Comparison of ENCODE assay signal across 33 cellular contexts in the genomic region with DNA sequence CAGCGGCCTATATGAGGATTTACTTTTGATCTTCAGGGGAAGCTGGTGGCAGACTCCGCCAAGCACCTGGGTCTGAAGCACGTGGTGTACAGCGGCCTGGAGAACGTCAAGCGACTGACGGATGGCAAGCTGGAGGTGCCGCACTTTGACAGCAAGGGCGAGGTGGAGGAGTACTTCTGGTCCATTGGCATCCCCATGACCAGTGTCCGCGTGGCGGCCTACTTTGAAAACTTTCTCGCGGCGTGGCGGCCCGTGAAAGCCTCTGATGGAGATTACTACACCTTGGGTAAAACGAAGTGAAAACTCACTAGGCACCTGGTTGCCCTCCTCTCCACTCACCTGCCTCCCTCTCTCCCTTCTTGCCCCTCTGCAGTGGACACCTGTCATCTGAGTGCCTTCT.
"Had no signal": no experiment of that assay in that cellular context is flagged by ENCODE, and none has a peak within 500 bp of the region (broad histone marks: within the 10 kb centered on the region; RNA-seq: fewer than 3 reads in every experiment).

No MANE protein-coding gene starts in this region.

- H3K27me3 ChIP-seq: MG63, SJCRH30 had no signal

- H3K4me2 ChIP-seq: PC-9 had no signal

- H3K4me1 ChIP-seq: SJCRH30 had no signal

- H3K27ac Mint-ChIP-seq: T-cell had no signal

- FAIRE-seq: RCC 7860 had no signal

- H3K4me3 Mint-ChIP-seq: T-cell had no signal

- H3K4me1 Mint-ChIP-seq: T-cell had no signal

- H3K9me3 ChIP-seq: MG63, SJCRH30 had no signal

- ATAC-seq: Panc1, Right ventricle myocardium inferior, SK-N-SH treated with all-trans-retinoic acid at 6 μM for 48 hours, T-cell had no signal

- H3K36me3 ChIP-seq: MG63, SJCRH30 had no signal

- H2AFZ ChIP-seq: PC-9 had no signal

- H3K27me3 Mint-ChIP-seq: T-cell had no signal

- H3K9me3 Mint-ChIP-seq: T-cell had no signal

- H3K27ac ChIP-seq: PC-9, RWPE1, SJCRH30, SK-N-MC had no signal

- H3K36me3 Mint-ChIP-seq: T-cell had no signal

- DNase-seq: Kasumi-1, MG63, NCI-H1048, NCI-H1092 treated with DMSO at 0.1 percent for 48 hours, NCI-H1105 treated with DMSO at 0.1 percent for 48 hours, NCI-H1417, NCI-H1436, NCI-H146, NCI-H1694, NCI-H187, NCI-H1930, NCI-H2029 treated with DMSO at 0.1 percent for 48 hours, NCI-H2081 treated with DMSO at 0.1 percent for 48 hours, NCI-H2107, NCI-H2171 treated with DMSO at 0.1 percent for 48 hours, NCI-H2227 treated with DMSO at 0.1 percent for 48 hours, NCI-H345, NCI-H446, NCI-H510A treated with DMSO at 0.1 percent for 48 hours, NCI-H524 treated with DMSO at 0.1 percent for 48 hours, NCI-H526 treated with DMSO at 0.1 percent for 48 hours, NCI-H774, PC-9, SHP77, SIG-M5, SJCRH30, T-cell had no signal

- H3K4me3 ChIP-seq: MG63, PC-9, SJCRH30, SK-N-MC had no signal
